In genomic region chr5:83965431-83965830, GRCh38 we compare ENCODE assay signal across 13 cellular contexts.
A peak's percentile ranks its signal among the peaks of the same experiment; 100 is the strongest.
DNase-seq lines count a peak whose midpoint lies in the region; ATAC-seq and TF ChIP-seq lines count a peak whose summit lies in the region.
"Had no signal": no experiment of that assay in that cellular context is flagged by ENCODE, and none has a peak within 500 bp of the region (broad histone marks: within the 10 kb centered on the region; RNA-seq: fewer than 3 reads in every experiment).

No MANE protein-coding gene starts in this region.

- TF ChIP-seq POLR2A in NB4 (IDR thresholded peaks at IDR 0.05; ENCODE audit: extremely low read depth, insufficient read length) = no peak

- in situ Hi-C loops in KBM-7 (cut with MboI; ENCODE audit: low pct_unique_long_range_greater_than_20kb, low sequenced_read_pairs) = no loop called here

- H3K4me3 ChIP-seq in NB4 (ENCODE audit: low read depth, low read length) = peak overlapping the region; percentile 7
- no peak overlapping the region for H3K4me3 ChIP-seq in choroid plexus epithelial cell (ENCODE audit: low read depth, low read length)

- no peak for ATAC-seq in HG02623 (IDR thresholded peaks at IDR 0.05; ENCODE audit: unreplicated experiment)
- no peak for ATAC-seq in GM21515 (IDR thresholded peaks at IDR 0.05; ENCODE audit: unreplicated experiment)
- no peak for ATAC-seq in HG03565 (IDR thresholded peaks at IDR 0.05; ENCODE audit: unreplicated experiment)

- DNase-seq in KBM-7 (peak; percentile 22), NB4 (ENCODE audit: low read depth) (peak; percentile 90), choroid plexus epithelial cell (ENCODE audit: low read depth) (peak; percentile 13), smooth muscle cell of the brain vasculature (ENCODE audit: low read depth, low spot score) (peak; percentile 15), NCI-H510A (lab: John Stamatoyannopoulos, UW) (no peak)
- DNase-seq: DMS 273 treated with DMSO at 0.1 percent for 48 hours, NCI-H187 treated with DMSO at 0.1 percent for 48 hours, NCI-H446, NCI-H748 treated with DMSO at 0.1 percent for 48 hours, SIG-M5 had no signal

- TF ChIP-seq CTCF in NB4 (IDR thresholded peaks at IDR 0.05; ENCODE audit: low read depth, low read length) (no peak), choroid plexus epithelial cell (conservative IDR thresholded peaks at IDR 0.05; ENCODE audit: low read depth, low read length) (no peak)
